In genomic region chr2:9188823-9189222, GRCh38 we compare ENCODE assay signal across 1 cellular context.
TF ChIP-seq lines count a peak whose summit lies in the region.

No MANE protein-coding gene starts in this region.

TF ChIP-seq in IMR-90, 13 proteins besides CTCF, POLR2A, EP300 and RAD21 (continued from another document):
- TF ChIP-seq NFE2L2 (IDR thresholded peaks at IDR 0.05; ENCODE audit: low read depth, low read length) (no peak), MXI1 (IDR thresholded peaks at IDR 0.05; ENCODE audit: borderline replicate concordance, low read depth, low read length) (no peak)
